8 cellular contexts compared by ENCODE assay signal in the genomic region with DNA sequence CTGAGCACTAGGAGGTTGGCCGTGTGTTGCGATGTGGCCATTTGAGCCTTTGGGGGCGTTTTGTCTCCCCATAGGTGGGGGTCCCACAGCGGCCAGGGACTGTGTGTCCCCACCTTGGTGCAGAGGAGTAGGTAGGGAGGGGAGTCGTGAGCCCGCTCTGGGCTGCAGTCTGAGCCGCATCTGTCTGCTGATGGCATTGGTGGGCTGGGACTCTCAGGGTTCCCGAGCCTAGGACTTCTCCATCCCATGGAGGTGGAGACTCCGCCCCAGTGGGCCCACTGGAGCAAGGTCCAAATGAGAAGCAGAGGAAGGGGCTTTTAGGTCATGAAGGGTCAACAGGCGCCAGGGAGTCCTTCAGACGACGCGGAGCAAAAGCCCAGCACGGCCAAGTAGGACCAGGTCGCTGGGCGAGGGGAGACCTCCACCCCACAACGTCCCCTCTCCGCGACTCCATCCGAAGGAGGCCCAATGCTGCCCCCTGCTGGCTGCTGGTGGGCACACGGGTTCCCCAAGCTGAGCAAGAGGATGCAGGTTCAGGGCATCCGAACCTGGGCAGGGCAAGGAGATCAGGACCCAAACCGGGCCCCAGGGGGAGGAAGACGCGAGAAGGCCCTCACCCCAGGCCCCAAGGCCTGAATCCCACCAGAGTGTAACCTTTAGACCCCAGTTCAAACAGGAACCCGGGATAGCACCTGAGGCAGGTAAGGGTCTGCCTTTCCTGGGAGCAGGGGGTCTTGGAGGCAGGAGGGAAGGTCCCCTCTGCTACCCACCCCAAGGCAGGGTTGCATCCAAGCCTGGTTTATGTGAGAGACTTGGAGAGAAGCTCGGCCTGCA. TPM values are rescaled to one million over a fixed set of nuclear protein-coding genes. Genes with fewer than 3 reads are reported as not detected.
A peak's percentile ranks its signal among the peaks of the same experiment; 100 is the strongest.
DNase-seq lines count a peak whose midpoint lies in the region; ATAC-seq and TF ChIP-seq lines count a peak whose summit lies in the region.

No MANE protein-coding gene starts in this region.

- H3K36me3 Mint-ChIP-seq in activated CD8-positive, alpha-beta T cell treated with anti-CD3 and anti-CD28 coated beads for 36 hours (ENCODE audit: low read depth), result peaks cover 4% of the 10 kb centered on the region
- H3K36me3 Mint-ChIP-seq in endothelial cell (ENCODE audit: low read depth, unreplicated experiment), result peaks cover 5% of the 10 kb centered on the region

- DNase-seq in HL-60 (ENCODE audit: low read depth in 1 of 2, low spot score in 1 of 2) (peak in 1 of 2 experiments; percentile 32), endothelial cell (ENCODE audit: low spot score) (peak; percentile 76), prostate gland (ENCODE audit: low spot score) (no peak), aorta (peak; percentile 74 to 88), GF-D8 (lab: John Stamatoyannopoulos, UW) (no peak)
- peak; percentile 83 for DNase-seq in activated CD8-positive, alpha-beta T cell treated with anti-CD3 and anti-CD28 coated beads for 36 hours

- TF ChIP-seq POLR2A in prostate gland (IDR thresholded peaks at IDR 0.05), result no peak

- intact Hi-C loops in activated CD8-positive, alpha-beta T cell treated with anti-CD3 and anti-CD28 coated beads for 36 hours (cut with micrococcal nuclease), result no loop called here
- intact Hi-C loops in prostate gland (cut with DNase I) (no loop called here), aorta (cut with DNase I) (loop anchor here (1.0 to 5.0 kb wide), 2 partner anchors 369 to 372 kb away; no protein-coding TSS in a partner anchor)

- no peaks in the 10 kb centered on the region for H3K9me3 ChIP-seq in prostate gland
- H3K9me3 ChIP-seq in aorta (ENCODE audit: control insufficient read depth, low read length), result peaks cover 10% of the 10 kb centered on the region

- H3K4me1 ChIP-seq in prostate gland (replicated peaks), result no peaks in the 10 kb centered on the region
- no peaks in the 10 kb centered on the region for H3K4me1 ChIP-seq in aorta (ENCODE audit: control insufficient read depth in 1 of 2, insufficient read depth in 2 of 2, low read length in 2 of 2)

- no peak overlapping the region for H3K4me3 ChIP-seq in HL-60 (replicated peaks; ENCODE audit: insufficient read depth, low read length)
- H3K4me3 ChIP-seq in prostate gland, result no peak overlapping the region
- no peak overlapping the region for H3K4me3 ChIP-seq in aorta (ENCODE audit: low read length in 2 of 2)

- no peaks in the 10 kb centered on the region for H3K36me3 ChIP-seq in prostate gland
- no peaks in the 10 kb centered on the region for H3K36me3 ChIP-seq in aorta (ENCODE audit: control insufficient read depth in 1 of 2, insufficient read depth in 2 of 2, low read length in 1 of 2)

- POLR2A ChIA-PET in activated CD8-positive, alpha-beta T cell treated with anti-CD3 and anti-CD28 coated beads for 36 hours (lab: Charles Lee), result no interaction called here

- H3K4me3 Mint-ChIP-seq in activated CD8-positive, alpha-beta T cell treated with anti-CD3 and anti-CD28 coated beads for 36 hours, result no peak overlapping the region
- no peak overlapping the region for H3K4me3 Mint-ChIP-seq in endothelial cell (ENCODE audit: unreplicated experiment)

- H3K27ac ChIP-seq in 22Rv1 (no peak overlapping the region), HL-60 (replicated peaks) (no peak overlapping the region), prostate gland (no peak overlapping the region), aorta (ENCODE audit: low read depth in 1 of 2, low read length in 2 of 2) (no peak overlapping the region)

- H3K4me1 Mint-ChIP-seq in activated CD8-positive, alpha-beta T cell treated with anti-CD3 and anti-CD28 coated beads for 36 hours (ENCODE audit: low read depth), result peaks cover 3% of the 10 kb centered on the region
- peaks cover 5% of the 10 kb centered on the region for H3K4me1 Mint-ChIP-seq in endothelial cell (ENCODE audit: unreplicated experiment)

- peaks cover 8% of the 10 kb centered on the region for H3K27me3 ChIP-seq in HL-60 (ENCODE audit: insufficient read depth, poor library complexity, severe bottlenecking)
- peaks cover 31% of the 10 kb centered on the region for H3K27me3 ChIP-seq in prostate gland (replicated peaks; ENCODE audit: insufficient read depth)
- peaks cover 0 to 1% of the 10 kb centered on the region in 2 donors for H3K27me3 ChIP-seq in aorta (ENCODE audit: control insufficient read depth in 1 of 2, insufficient read depth in 2 of 2, low read length in 1 of 2)

- no peak overlapping the region for H3K27ac Mint-ChIP-seq in activated CD8-positive, alpha-beta T cell treated with anti-CD3 and anti-CD28 coated beads for 36 hours
- no peak overlapping the region for H3K27ac Mint-ChIP-seq in endothelial cell (ENCODE audit: unreplicated experiment)

- CTCF ChIA-PET in activated CD8-positive, alpha-beta T cell treated with anti-CD3 and anti-CD28 coated beads for 36 hours (lab: Charles Lee), result interaction anchor here (0.8 to 1.8 kb wide), 8 partner anchors 10 to 592 kb away, joined by 3 to 5 read pairs (median 4); a partner anchor contains a TSS

- H3K9me3 Mint-ChIP-seq in activated CD8-positive, alpha-beta T cell treated with anti-CD3 and anti-CD28 coated beads for 36 hours, result peaks cover 13% of the 10 kb centered on the region
- peaks cover 10% of the 10 kb centered on the region for H3K9me3 Mint-ChIP-seq in endothelial cell (ENCODE audit: unreplicated experiment)

- TF ChIP-seq CTCF in 22Rv1 (IDR thresholded peaks at IDR 0.05), result peak; percentile 88
- peak; percentile 15 for TF ChIP-seq CTCF in HL-60 (IDR thresholded peaks at IDR 0.05; ENCODE audit: insufficient read depth, low read length)
- peak; percentile 84 for TF ChIP-seq CTCF in activated CD8-positive, alpha-beta T cell treated with anti-CD3 and anti-CD28 coated beads for 36 hours (IDR thresholded peaks at IDR 0.05)
- TF ChIP-seq CTCF in endothelial cell (IDR thresholded peaks at IDR 0.05; ENCODE audit: unreplicated experiment), result peak; percentile 75
- peak in 3 of 4 experiments; percentile 41 to 55 (median 48) for TF ChIP-seq CTCF in prostate gland (IDR thresholded peaks at IDR 0.05)

- 39% methylated on average over 27 of the region's 27 CpGs for WGBS in prostate gland
- WGBS in aorta, 2 donors, result 29 to 34% methylated on average over 27 of the region's 27 CpGs

- H3K27me3 Mint-ChIP-seq in activated CD8-positive, alpha-beta T cell treated with anti-CD3 and anti-CD28 coated beads for 36 hours, result peaks cover 29% of the 10 kb centered on the region
- peaks cover 1% of the 10 kb centered on the region for H3K27me3 Mint-ChIP-seq in endothelial cell (ENCODE audit: unreplicated experiment)

- ATAC-seq in activated CD8-positive, alpha-beta T cell treated with anti-CD3 and anti-CD28 coated beads for 36 hours, result peak; percentile 73
- no peak for ATAC-seq in aorta (ENCODE audit: low FRiP score)
- no peak for ATAC-seq in GM21423 (IDR thresholded peaks at IDR 0.05; ENCODE audit: unreplicated experiment)

RNA-seq across cellular contexts. Expression of a gene that starts 14.9 kb away (rescaled TPM):
- total RNA-seq in activated CD8-positive, alpha-beta T cell treated with anti-CD3 and anti-CD28 coated beads for 36 hours, result under 1 TPM; 0.79 to 0.81 TPM
- total RNA-seq in endothelial cell (ENCODE audit: unreplicated experiment), result 0.82 TPM
- total RNA-seq in prostate gland, result 1 to 10 TPM in 1 of 2 donors, under 1 TPM in 1; 0.32 to 1.2 TPM
- total RNA-seq in aorta, result 1 to 10 TPM in 1 of 2 donors, under 1 TPM in 1; 0.55 to 1.3 TPM
- under 1 TPM in 1 of 2 donors, not detected in 1; 0.95 TPM for polyA plus RNA-seq in aorta

Comparison
In these comparisons a context has a peak if more than half of its experiments do, and no peak if none do; other contexts are left out.
1. CTCF ChIP-seq: peak in every context shown above with its lines; median percentile 88 in 22Rv1; 84 in activated CD8-positive, alpha-beta T cell treated with anti-CD3 and anti-CD28 coated beads for 36 hours; 75 in endothelial cell; 48 in prostate gland; 15 in HL-60.
2. DNase-seq: peak in activated CD8-positive, alpha-beta T cell treated with anti-CD3 and anti-CD28 coated beads for 36 hours (single experiment), endothelial cell (single experiment) and aorta (2 of 2); none in prostate gland (single experiment) and GF-D8 (single experiment).
3. intact Hi-C loops: an anchor here in aorta (1.0 to 5.0 kb wide); none called in activated CD8-positive, alpha-beta T cell treated with anti-CD3 and anti-CD28 coated beads for 36 hours and prostate gland.